Comparison of ENCODE assay signal across 20 cellular contexts in the genomic region with DNA sequence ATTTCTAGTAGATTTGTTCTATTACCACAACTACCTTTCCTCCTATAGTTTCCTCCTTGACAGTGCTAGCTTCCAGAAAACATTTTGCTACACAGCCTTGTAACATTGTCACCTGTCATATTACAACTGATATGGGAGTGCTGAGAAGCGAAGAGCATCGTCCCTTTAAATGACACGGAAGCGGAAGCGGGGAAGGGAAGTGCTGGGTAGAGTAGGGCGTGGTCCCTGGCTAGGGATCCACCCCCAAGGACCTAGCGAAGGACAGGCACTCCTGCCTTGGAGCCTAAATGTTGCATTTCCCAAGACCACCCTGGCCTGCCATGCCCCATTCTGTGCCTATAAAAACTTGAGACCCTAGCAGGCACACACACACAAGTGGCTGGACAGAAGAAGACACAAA.
"Had no signal": no experiment of that assay in that cellular context is flagged by ENCODE, and none has a peak within 500 bp of the region (broad histone marks: within the 10 kb centered on the region; RNA-seq: fewer than 3 reads in every experiment).

No MANE protein-coding gene starts in this region.

- DNase-seq: activated CD4-positive, alpha-beta T cell treated with anti-CD3 and anti-CD28 coated beads for 48 hours; activated CD4-positive, alpha-beta T cell treated with anti-CD3 and anti-CD28 coated beads, Interleukin-2, amount 50 U/mL, for 4 hours; activated CD4-positive, CD25-positive, alpha-beta regulatory T cell treated with anti-CD3 and anti-CD28 coated beads, Interleukin-2, amount 50 U/mL, for 72 hours; activated CD8-positive, alpha-beta memory T cell treated with anti-CD3 and anti-CD28 coated beads, Interleukin-2, amount 50 U/mL, for 48 hours; activated CD8-positive, alpha-beta T cell treated with anti-CD3 and anti-CD28 coated beads, Interleukin-2, amount 10 ng/mL, durations not matched to agents 7 days and 5 days; activated naive CD4-positive, alpha-beta T cell treated with anti-CD3 and anti-CD28 coated beads, Interleukin-2, amount 50 U/mL, for 16 hours; activated naive CD8-positive, alpha-beta T cell treated with anti-CD3 and anti-CD28 coated beads, Interleukin-2, amount 10 ng/mL, durations not matched to agents 7 days and 5 days; activated T-cell treated with anti-CD3 and anti-CD28 coated beads, Interleukin-2, amount 50 U/mL, for 1 hour; adrenal gland; anterior cingulate cortex; MG63; MV-4-11; NCI-H1092 treated with DMSO at 0.1 percent for 48 hours; NCI-H1436; NCI-H1694 treated with DMSO at 0.1 percent for 48 hours; NCI-H2081; NCI-H510A treated with DMSO at 0.1 percent for 48 hours; SHP77 had no signal

- H3K36me3 ChIP-seq: adrenal gland, MG63 had no signal

- H3K27ac ChIP-seq: adrenal gland had no signal

- FAIRE-seq: RCC 7860 had no signal

- H3K9me3 ChIP-seq: adrenal gland, MG63 had no signal

- H3K27me3 ChIP-seq: adrenal gland, MG63 had no signal

- ATAC-seq: activated CD8-positive, alpha-beta T cell treated with anti-CD3 and anti-CD28 coated beads, Interleukin-2, amount 10 ng/mL, durations not matched to agents 7 days and 5 days; WTC11 had no signal

- H3K4me3 ChIP-seq: adrenal gland, MG63 had no signal
